In genomic region chr9:120852240-120853018, GRCh38 we compare ENCODE assay signal across 16 cellular contexts. TPM values are rescaled to one million over a fixed set of nuclear protein-coding genes. Genes with fewer than 3 reads are reported as not detected.
DNase-seq lines count a peak whose midpoint lies in the region; ATAC-seq and TF ChIP-seq lines count a peak whose summit lies in the region.
"Had no signal": no experiment of that assay in that cellular context is flagged by ENCODE, and none has a peak within 500 bp of the region (broad histone marks: within the 10 kb centered on the region; RNA-seq: fewer than 3 reads in every experiment).

No MANE protein-coding gene starts in this region.

- no peak overlapping the region for H2BK120ac ChIP-seq in H9 (ENCODE audit: low read depth, low read length, poor library complexity, severe bottlenecking)

- no peak overlapping the region for H2BK5ac ChIP-seq in H9 (ENCODE audit: insufficient read length, low read length)

- H3K27me3 Mint-ChIP-seq in CD8-positive, alpha-beta T cell (ENCODE audit: low read depth) = no peaks in the 10 kb centered on the region
- H3K27me3 Mint-ChIP-seq in H9 (ENCODE audit: low read depth) (no peaks in the 10 kb centered on the region), progenitor cell of endocrine pancreas (no peaks in the 10 kb centered on the region)

- H4K91ac ChIP-seq in H9 (ENCODE audit: insufficient read length, low read depth, low read length) = no peak overlapping the region

- H3K79me2 ChIP-seq in H9 (ENCODE audit: insufficient read depth, low read length) = no peaks in the 10 kb centered on the region

- H2BK12ac ChIP-seq in H9 (ENCODE audit: insufficient read length, low read depth, low read length) = no peak overlapping the region

- no peaks in the 10 kb centered on the region for H3K9me3 Mint-ChIP-seq in CD8-positive, alpha-beta T cell
- no peaks in the 10 kb centered on the region for H3K9me3 Mint-ChIP-seq in H9
- no peaks in the 10 kb centered on the region for H3K9me3 Mint-ChIP-seq in progenitor cell of endocrine pancreas (ENCODE audit: low read depth)
- H3K9me3 Mint-ChIP-seq: CD14-positive monocyte had no signal

- no peaks in the 10 kb centered on the region for H3K9me3 ChIP-seq in CD8-positive, alpha-beta T cell (ENCODE audit: low read length)
- no peaks in the 10 kb centered on the region for H3K9me3 ChIP-seq in H9 (ENCODE audit: control insufficient read depth, low read depth, low read length)
- H3K9me3 ChIP-seq: mucosa of descending colon, right lobe of liver, testis had no signal

- H4K8ac ChIP-seq in H9 (replicated peaks; ENCODE audit: insufficient read length, low read depth, low read length) = no peak overlapping the region

- no peaks in the 10 kb centered on the region for H3K79me1 ChIP-seq in H9 (ENCODE audit: insufficient read depth, low read depth, low read length, poor library complexity, severe bottlenecking)

- ATAC-seq in CD8-positive, alpha-beta T cell = no peak
- ATAC-seq: mucosa of descending colon, right lobe of liver had no signal

- peak overlapping the region; percentile 28 for H3K18ac ChIP-seq in H9 (ENCODE audit: insufficient read length, low read depth, low read length)

- no peak overlapping the region for H2BK20ac ChIP-seq in H9 (ENCODE audit: low read depth, low read length, poor library complexity, severe bottlenecking)

- no peak for DNase-seq in CD8-positive, alpha-beta T cell
- no peak for DNase-seq in H9
- peak; percentile 14 for DNase-seq in amniotic epithelial cell (ENCODE audit: low read depth)
- DNase-seq in left kidney (ENCODE audit: low read depth, low spot score) = peak; percentile 81
- no peak for DNase-seq in DMS53 (lab: John Stamatoyannopoulos, UW)
- DNase-seq in progenitor cell of endocrine pancreas (ENCODE audit: low spot score, unreplicated experiment) = no peak
- no peak for DNase-seq in NAMALWA (ENCODE audit: low spot score)
- no peak for DNase-seq in medulla oblongata (ENCODE audit: extremely low spot score)
- DNase-seq: activated CD8-positive, alpha-beta memory T cell treated with anti-CD3 and anti-CD28 coated beads, Interleukin-2, amount 50 U/mL, for 4 hours; erythroblast; mucosa of descending colon; RPMI8226; testis had no signal

- H3K4ac ChIP-seq in H9 (ENCODE audit: low read depth, low read length) = no peak overlapping the region

- H3K4me3 ChIP-seq in CD8-positive, alpha-beta T cell (ENCODE audit: low read depth, low read length) = no peak overlapping the region
- H3K4me3 ChIP-seq: cardiac muscle cell, mucosa of descending colon, right lobe of liver, testis had no signal

- no CpG with 5 or more reads among the region's 5 CpGs for WGBS in H9 (ENCODE audit: extremely low coverage, insufficient read length, low lambda C conversion rate)

- intact Hi-C loops in CD8-positive, alpha-beta T cell (cut with DNase I, micrococcal nuclease) = no loop called here

- H3K4me3 Mint-ChIP-seq in CD8-positive, alpha-beta T cell = no peak overlapping the region
- no peak overlapping the region for H3K4me3 Mint-ChIP-seq in H9
- no peak overlapping the region for H3K4me3 Mint-ChIP-seq in progenitor cell of endocrine pancreas (ENCODE audit: low read depth)
- H3K4me3 Mint-ChIP-seq: CD14-positive monocyte had no signal

- CTCF ChIA-PET in CD8-positive, alpha-beta T cell (lab: Charles Lee) = interaction anchor here (1.0 to 1.7 kb wide), 3 partner anchors 10 to 97 kb away, joined by 3 to 4 read pairs (median 4); partner anchors contain the start of gene PSMD5

- POLR2A ChIA-PET in CD8-positive, alpha-beta T cell (lab: Charles Lee) = interaction anchor here (0.5 to 1.5 kb wide), 5 partner anchors 8 to 98 kb away, joined by 3 to 4 read pairs (median 4); partner anchors contain the start of gene PSMD5

- no peak overlapping the region for H3K56ac ChIP-seq in H9 (ENCODE audit: insufficient read length, low read depth, low read length)

- no peak overlapping the region for H3K9ac ChIP-seq in H9 (ENCODE audit: extremely low read depth, insufficient read length, low read length)

- H4K20me1 ChIP-seq in H9 (ENCODE audit: control insufficient read depth, insufficient read depth, insufficient read length) = no peaks in the 10 kb centered on the region

- no peaks in the 10 kb centered on the region for H3K27me3 ChIP-seq in CD8-positive, alpha-beta T cell (ENCODE audit: insufficient read depth, low read length)
- H3K27me3 ChIP-seq in H9 (ENCODE audit: insufficient read depth, low read length) = no peaks in the 10 kb centered on the region
- H3K27me3 ChIP-seq: cardiac muscle cell, right lobe of liver, testis had no signal

- no peak overlapping the region for H2AK5ac ChIP-seq in H9 (ENCODE audit: insufficient read length, low read length)

- TF ChIP-seq CTCF in CD8-positive, alpha-beta T cell (IDR thresholded peaks at IDR 0.05) = no peak
- TF ChIP-seq CTCF in H9 (conservative IDR thresholded peaks at IDR 0.05) (no peak), progenitor cell of endocrine pancreas (IDR thresholded peaks at IDR 0.05; ENCODE audit: unreplicated experiment) (no peak)

- peaks cover 50% of the 10 kb centered on the region for H3K4me1 Mint-ChIP-seq in CD8-positive, alpha-beta T cell (ENCODE audit: low read depth)
- H3K4me1 Mint-ChIP-seq in H9 (peaks cover 23 to 25% of the 10 kb centered on the region in 2 experiments), progenitor cell of endocrine pancreas (ENCODE audit: low read depth) (peaks cover 8% of the 10 kb centered on the region)

- H3K4me1 ChIP-seq in CD8-positive, alpha-beta T cell (ENCODE audit: insufficient read depth, low read length) = peaks cover 9% of the 10 kb centered on the region
- H3K4me1 ChIP-seq in H9 (ENCODE audit: insufficient read depth, low read length) = peaks cover 7% of the 10 kb centered on the region; the same call in 1 of the 2 replicates
- H3K4me1 ChIP-seq: right lobe of liver, testis had no signal

- no peak overlapping the region for H3K23ac ChIP-seq in H9 (ENCODE audit: insufficient read length, low read depth, low read length)

- no peak overlapping the region for H4K5ac ChIP-seq in H9 (ENCODE audit: insufficient read length, low read depth, low read length)

- H3K36me3 Mint-ChIP-seq in CD8-positive, alpha-beta T cell = peaks cover 75% of the 10 kb centered on the region
- H3K36me3 Mint-ChIP-seq in H9 (ENCODE audit: insufficient read depth in 1 of 3, low read depth in 3 of 3) (peaks cover 0 to 7% (median 3%) of the 10 kb centered on the region in 3 experiments; a peak in 3 of 7 replicates), progenitor cell of endocrine pancreas (ENCODE audit: insufficient read depth) (no peaks in the 10 kb centered on the region)

- no peak overlapping the region for H3K4me2 ChIP-seq in H9 (ENCODE audit: insufficient read depth, insufficient read length, low read length)

- peaks cover 3% of the 10 kb centered on the region for H3K36me3 ChIP-seq in CD8-positive, alpha-beta T cell (ENCODE audit: insufficient read depth, low read length)
- H3K36me3 ChIP-seq: cardiac muscle cell had no signal

- H3K27ac ChIP-seq in CD8-positive, alpha-beta T cell (ENCODE audit: low read depth, low read length) = no peak overlapping the region
- no peak overlapping the region for H3K27ac ChIP-seq in H9 (ENCODE audit: insufficient read length, low read depth, low read length)
- H3K27ac ChIP-seq: cardiac muscle cell, right lobe of liver, testis had no signal

- no peak overlapping the region for H2BK15ac ChIP-seq in H9 (ENCODE audit: low read depth, low read length)

- H3K14ac ChIP-seq in H9 (ENCODE audit: insufficient read depth, low read length) = no peak overlapping the region; the same call in 1 of the 2 replicates

- H3T11ph ChIP-seq in H9 (ENCODE audit: low read length) = no peak overlapping the region

- no peak overlapping the region for H2AFZ ChIP-seq in H9 (ENCODE audit: low read length)

- no peaks in the 10 kb centered on the region for H3K23me2 ChIP-seq in H9 (ENCODE audit: insufficient read length, low read depth, low read length, poor library complexity, severe bottlenecking)

- H3K27ac Mint-ChIP-seq in CD8-positive, alpha-beta T cell = peak overlapping the region; percentile 64
- H3K27ac Mint-ChIP-seq in H9 = peak overlapping the region; percentile 90 to 97 (median 95)
- no peak overlapping the region for H3K27ac Mint-ChIP-seq in progenitor cell of endocrine pancreas

RNA-seq across cellular contexts. Expression of gene PSMD5, which starts 9.7 kb away (rescaled TPM):
- total RNA-seq in CD8-positive, alpha-beta T cell = 10 to 100 TPM; 38.5 to 58.2 TPM
- total RNA-seq in H9 (2021) (64.9 and 68.9 TPM in 2 replicates), progenitor cell of endocrine pancreas (47.9 and 50.1 TPM in 2 replicates)

RNA-seq across cellular contexts. Expression of gene PHF19, which starts 24.6 kb away (rescaled TPM):
- 10 to 100 TPM; 47.3 to 48.5 TPM for total RNA-seq in CD8-positive, alpha-beta T cell
- total RNA-seq in H9 (2021) = 66.7 and 66.8 TPM in 2 replicates
- total RNA-seq in progenitor cell of endocrine pancreas = 27.2 and 28.4 TPM in 2 replicates

RNA-seq across cellular contexts. Expression of gene FBXW2, which starts 59.2 kb away (rescaled TPM):
- total RNA-seq in CD8-positive, alpha-beta T cell = 10 to 100 TPM; 51.9 to 54.7 TPM
- total RNA-seq in H9 (2021) = 60.9 and 62.1 TPM in 2 replicates
- 66.0 and 66.1 TPM in 2 replicates for total RNA-seq in progenitor cell of endocrine pancreas

Comparison
In these comparisons a context has a peak if more than half of its experiments do, and no peak if none do; other contexts are left out.
1. DNase-seq: peak in amniotic epithelial cell (single experiment) and left kidney (single experiment); none in CD8-positive, alpha-beta T cell (0 of 7), H9 (single experiment), DMS53 (single experiment), progenitor cell of endocrine pancreas (single experiment), NAMALWA (single experiment) and medulla oblongata (single experiment).